ENCODE assay signal across 8 cellular contexts in genomic region chr5:14871084-14871572, GRCh38. TPM values are rescaled to one million over a fixed set of nuclear protein-coding genes. Genes with fewer than 3 reads are reported as not detected.
A peak's percentile ranks its signal among the peaks of the same experiment; 100 is the strongest.
DNase-seq lines count a peak whose midpoint lies in the region; ATAC-seq, FAIRE-seq and TF ChIP-seq lines count a peak whose summit lies in the region.

No MANE protein-coding gene starts in this region.

- H3K9ac ChIP-seq in SU-DHL-6 (ENCODE audit: low read length) = peak overlapping the region; percentile 86
- peak overlapping the region; percentile 72 for H3K9ac ChIP-seq in HepG2 (ENCODE audit: insufficient read depth, low read depth, low read length)

- BruUV-seq in HepG2 (replicated peaks; lab: Mats Ljungman, UMichigan) = no TSS peak

- in situ Hi-C loops in brain microvascular endothelial cell (cut with HindIII; ENCODE audit: low pct_ligation_motif_present, low sequenced_read_pairs) (no loop called here), HepG2 (cut with HindIII; ENCODE audit: extremely low pct_ligation_motif_present, low pct_unique_long_range_greater_than_20kb) (loop anchor here (5.0 kb wide), 2 partner anchors 141 to 144 kb away; no protein-coding TSS in a partner anchor)

- H3K4me2 ChIP-seq in SU-DHL-6 (ENCODE audit: low read depth, low read length, poor library complexity, severe bottlenecking) = peak overlapping the region; percentile 97
- H3K4me2 ChIP-seq in HepG2 (ENCODE audit: low read depth, low read length) = peak overlapping the region; percentile 81

- no peak for TF ChIP-seq RAD21 in HepG2 (CRISPR knock-in tag; IDR thresholded peaks at IDR 0.05)

- H3K27me3 ChIP-seq in SU-DHL-6 (ENCODE audit: low read length) (no peaks in the 10 kb centered on the region), brain microvascular endothelial cell (replicated peaks) (no peaks in the 10 kb centered on the region), HepG2 (ENCODE audit: control insufficient read depth in 1 of 2, insufficient read depth in 2 of 2, low read length in 2 of 2) (no peaks in the 10 kb centered on the region; a peak in 2 of 5 replicates)

- POLR2A ChIA-PET in HepG2 (lab: Yijun Ruan, JAX) = interaction anchor here (0.6 to 1.3 kb wide), 4 partner anchors 10 to 1599 kb away, joined by 3 read pairs; no protein-coding TSS in a partner anchor

- H3K79me2 ChIP-seq in SU-DHL-6 (ENCODE audit: insufficient read depth, low read length) = peaks cover 52% of the 10 kb centered on the region
- H3K79me2 ChIP-seq in HepG2 (ENCODE audit: insufficient read depth, low read length) = peaks cover 36% of the 10 kb centered on the region

- 3% methylated on average over 13 of the region's 37 CpGs for WGBS in HepG2 (ENCODE audit: low lambda C conversion rate)

- CTCF ChIA-PET in HepG2 (lab: Yijun Ruan, JAX; ENCODE audit: low intra/inter-chr PET ratio, low total read pairs) = interaction anchor here (2.4 kb wide), 1 partner anchor 143 kb away, joined by 13 read pairs; no protein-coding TSS in a partner anchor

- DNase-seq in NCI-H1417 (lab: John Stamatoyannopoulos, UW) (peak; percentile 54 to 84 (median 82)), NCI-H1417 treated with DMSO at 0.1 percent for 48 hours (lab: John Stamatoyannopoulos, UW) (no peak), brain microvascular endothelial cell (no peak), HepG2 (ENCODE audit: low spot score) (no peak)
- peak; percentile 19 to 21 for DNase-seq in stimulated activated CD4-positive, alpha-beta T cell treated with anti-CD3 and anti-CD28 coated beads, Interleukin-4, amount 100 ng/mL, for 48 hours (ENCODE audit: low read depth in 2 of 2)

- H4K20me1 ChIP-seq in SU-DHL-6 (ENCODE audit: low read depth, low read length) (peaks cover 7% of the 10 kb centered on the region; the same call in 1 of the 2 replicates), HepG2 (ENCODE audit: insufficient read depth, low read length) (no peaks in the 10 kb centered on the region)

- TF ChIP-seq POLR2A in HepG2 (IDR thresholded peaks at IDR 0.05; ENCODE audit: insufficient read depth in 1 of 2, low read depth in 2 of 2, low read length in 2 of 2) = no peak

- no peak for FAIRE-seq in HepG2 (lab: Jason Lieb, UNC)

- no peaks in the 10 kb centered on the region for H3K9me3 ChIP-seq in SU-DHL-6 (ENCODE audit: insufficient read depth, low read length)
- H3K9me3 ChIP-seq in HepG2 (ENCODE audit: low read length) = no peaks in the 10 kb centered on the region

- H3K27ac ChIP-seq in SU-DHL-6 (ENCODE audit: low read depth, low read length) (peak overlapping the region; percentile 71), brain microvascular endothelial cell (peak overlapping the region; percentile 35), HepG2 (ENCODE audit: extremely low read length, insufficient read depth, low read length) (peak overlapping the region; percentile 51)

- H3K4me1 ChIP-seq in HepG2 (ENCODE audit: insufficient read depth, low read length) = peaks cover 44% of the 10 kb centered on the region

- no peaks in the 10 kb centered on the region for H3K9me2 ChIP-seq in SU-DHL-6 (replicated peaks; ENCODE audit: insufficient read depth, low read length)

- TF ChIP-seq CTCF in SU-DHL-6 (IDR thresholded peaks at IDR 0.05; ENCODE audit: insufficient read depth, low read length, poor library complexity, severe bottlenecking) (no peak), brain microvascular endothelial cell (IDR thresholded peaks at IDR 0.05; ENCODE audit: low read depth, low read length, missing control alignments) (no peak), HepG2 (CRISPR knock-in tag; IDR thresholded peaks at IDR 0.05) (no peak)

- H3F3A ChIP-seq in SU-DHL-6 (ENCODE audit: insufficient read depth) = peaks cover 12% of the 10 kb centered on the region

- peak overlapping the region; percentile 21 for H2AFZ ChIP-seq in SU-DHL-6 (ENCODE audit: low read depth, low read length, severe bottlenecking)
- peak overlapping the region; percentile 15 for H2AFZ ChIP-seq in HepG2 (ENCODE audit: low read length)

- peak; percentile 27 for ATAC-seq in HG02938 (IDR thresholded peaks at IDR 0.05; ENCODE audit: unreplicated experiment)
- peak; percentile 2; the same call in 1 of the 3 replicates for ATAC-seq in HepG2
- ATAC-seq in HG03565 (IDR thresholded peaks at IDR 0.05; ENCODE audit: unreplicated experiment) = no peak

- intact Hi-C loops in HepG2 (cut with micrococcal nuclease; ENCODE audit: unreplicated experiment) = loop anchor here (5.0 kb wide), 1 partner anchor 99 kb away; no protein-coding TSS in a partner anchor

- H3K4me3 ChIP-seq in SU-DHL-6 (ENCODE audit: insufficient read depth, low read length, poor library complexity, severe bottlenecking) (peak overlapping the region; percentile 73), brain microvascular endothelial cell (ENCODE audit: low read depth, low read length) (peak overlapping the region; percentile 83), HepG2 (replicated peaks in 1 of 3; ENCODE audit: insufficient read depth in 1 of 3, low read depth in 2 of 3, low read length in 3 of 3) (peak overlapping the region; percentile 78 to 93 (median 79))

- H3K36me3 ChIP-seq in SU-DHL-6 (ENCODE audit: low read length) (no peaks in the 10 kb centered on the region), brain microvascular endothelial cell (replicated peaks) (no peaks in the 10 kb centered on the region), HepG2 (replicated peaks in 1 of 2; ENCODE audit: control insufficient read depth in 1 of 2, insufficient read depth in 2 of 2, low read length in 2 of 2) (no peaks in the 10 kb centered on the region)

- no peak for TF ChIP-seq EP300 in HepG2 (IDR thresholded peaks at IDR 0.05; ENCODE audit: low read depth in 2 of 2, low read length in 2 of 2)
- no peak for TF ChIP-seq EP300 in HepG2 (CRISPR knock-in tag; IDR thresholded peaks at IDR 0.05; ENCODE audit: borderline replicate concordance)

TF ChIP-seq in HepG2, 621 proteins besides CTCF, POLR2A, EP300 and RAD21 (continues in another document):
- TF ChIP-seq PHF5A (CRISPR knock-in tag; IDR thresholded peaks at IDR 0.05; ENCODE audit: low read depth, unreplicated experiment) = no peak
- TF ChIP-seq KMT2A (CRISPR knock-in tag; IDR thresholded peaks at IDR 0.05) = 0 out of 2 replicates have a peak, but pooled peaks have one; percentile 10
- TF ChIP-seq MTA3 (CRISPR knock-in tag; IDR thresholded peaks at IDR 0.05) = no peak
- TF ChIP-seq TCF12 (IDR thresholded peaks at IDR 0.05) = no peak
- TF ChIP-seq TCF12 (CRISPR knock-in tag; IDR thresholded peaks at IDR 0.05) = no peak
- no peak for TF ChIP-seq SNAPC5 (CRISPR knock-in tag; IDR thresholded peaks at IDR 0.05; ENCODE audit: borderline replicate concordance)
- TF ChIP-seq ZMAT3 (CRISPR knock-in tag; conservative IDR thresholded peaks at IDR 0.05) = no peak
- TF ChIP-seq, protein P1, sequence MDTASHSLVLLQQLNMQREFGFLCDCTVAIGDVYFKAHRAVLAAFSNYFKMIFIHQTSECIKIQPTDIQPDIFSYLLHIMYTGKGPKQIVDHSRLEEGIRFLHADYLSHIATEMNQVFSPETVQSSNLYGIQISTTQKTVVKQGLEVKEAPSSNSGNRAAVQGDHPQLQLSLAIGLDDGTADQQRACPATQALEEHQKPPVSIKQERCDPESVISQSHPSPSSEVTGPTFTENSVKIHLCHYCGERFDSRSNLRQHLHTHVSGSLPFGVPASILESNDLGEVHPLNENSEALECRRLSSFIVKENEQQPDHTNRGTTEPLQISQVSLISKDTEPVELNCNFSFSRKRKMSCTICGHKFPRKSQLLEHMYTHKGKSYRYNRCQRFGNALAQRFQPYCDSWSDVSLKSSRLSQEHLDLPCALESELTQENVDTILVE (CRISPR knock-in tag; IDR thresholded peaks at IDR 0.05) = no peak
- no peak for TF ChIP-seq TEF (CRISPR knock-in tag; IDR thresholded peaks at IDR 0.05)

RNA-seq across cellular contexts. Expression of gene ANKH, which starts 0.5 kb away (rescaled TPM):
- 20.5 and 25.0 TPM in 2 replicates for total RNA-seq in HepG2 (2016; rRNA removed; fragmentation: Illumina TruSeq; extraction: Trizol)
- total RNA-seq in HepG2 (2016; cell fraction: cytosol; rRNA removed; fragmentation: Illumina TruSeq; extraction: Trizol; ENCODE audit: low read depth) = 30.6 and 33.5 TPM in 2 replicates
- total RNA-seq in HepG2 (2016; cell fraction: insoluble cytoplasmic fraction; rRNA removed; fragmentation: Illumina TruSeq; extraction: Trizol) = 16.2 and 25.0 TPM in 2 replicates
- 65.6 and 68.7 TPM in 2 replicates for total RNA-seq in HepG2 (2016; cell fraction: membrane; rRNA removed; fragmentation: Illumina TruSeq; extraction: Trizol)
- total RNA-seq in HepG2 (2016; cell fraction: nucleus; rRNA removed; fragmentation: Illumina TruSeq; extraction: Trizol) = 32.7 and 39.4 TPM in 2 replicates
- 36.0 and 37.5 TPM in 2 replicates for polyA plus RNA-seq in HepG2 (2011; rRNA removed)
- polyA plus RNA-seq in HepG2 (2011; cell fraction: cytosol; rRNA removed) = 42.6 and 44.0 TPM in 2 replicates
- polyA plus RNA-seq in HepG2 (2011; cell fraction: nucleus; rRNA removed) = 25.8 and 30.6 TPM in 2 replicates
- 30.1 and 34.0 TPM in 2 replicates for polyA plus RNA-seq in HepG2 (2012)
- 56.4 and 58.7 TPM in 2 replicates for polyA plus RNA-seq in HepG2 (2016; cell fraction: cytosol; fragmentation: Illumina TruSeq; extraction: Trizol; ENCODE audit: low read depth)
- polyA plus RNA-seq in HepG2 (2016; cell fraction: insoluble cytoplasmic fraction; fragmentation: Illumina TruSeq; extraction: Trizol; ENCODE audit: low read depth) = 31.3 and 37.0 TPM in 2 replicates
- 82.3 and 96.6 TPM in 2 replicates for polyA plus RNA-seq in HepG2 (2016; cell fraction: membrane; fragmentation: Illumina TruSeq; extraction: Trizol; ENCODE audit: low read depth)
- polyA plus RNA-seq in HepG2 (2016; cell fraction: nucleus; fragmentation: Illumina TruSeq; extraction: Trizol; ENCODE audit: insufficient read depth, low read depth) = 37.3 and 45.0 TPM in 2 replicates
- 91.4 and 122 TPM in 2 replicates for polyA minus RNA-seq in HepG2 (2011; rRNA and poly(A)+ RNA removed; ENCODE audit: low replicate concordance)
- 20.7 and 21.6 TPM in 2 replicates for polyA minus RNA-seq in HepG2 (2011; cell fraction: cytosol; rRNA and poly(A)+ RNA removed)
- polyA minus RNA-seq in HepG2 (2011; cell fraction: nucleus; rRNA and poly(A)+ RNA removed) = 54.6 and 56.5 TPM in 2 replicates

Comparison
In these comparisons a context has a peak if more than half of its experiments do, and no peak if none do; other contexts are left out.
1. DNase-seq: peak in NCI-H1417 (3 of 3) and stimulated activated CD4-positive, alpha-beta T cell treated with anti-CD3 and anti-CD28 coated beads, Interleukin-4, amount 100 ng/mL, for 48 hours (2 of 2); none in NCI-H1417 treated with DMSO at 0.1 percent for 48 hours (single experiment), brain microvascular endothelial cell (single experiment) and HepG2 (single experiment).
2. Peak in every context shown above with its lines, with median percentiles within 50 percentile points of each other: H3K27ac ChIP-seq and H3K4me3 ChIP-seq.